Comparison of ENCODE assay signal across 10 cellular contexts in the genomic region with DNA sequence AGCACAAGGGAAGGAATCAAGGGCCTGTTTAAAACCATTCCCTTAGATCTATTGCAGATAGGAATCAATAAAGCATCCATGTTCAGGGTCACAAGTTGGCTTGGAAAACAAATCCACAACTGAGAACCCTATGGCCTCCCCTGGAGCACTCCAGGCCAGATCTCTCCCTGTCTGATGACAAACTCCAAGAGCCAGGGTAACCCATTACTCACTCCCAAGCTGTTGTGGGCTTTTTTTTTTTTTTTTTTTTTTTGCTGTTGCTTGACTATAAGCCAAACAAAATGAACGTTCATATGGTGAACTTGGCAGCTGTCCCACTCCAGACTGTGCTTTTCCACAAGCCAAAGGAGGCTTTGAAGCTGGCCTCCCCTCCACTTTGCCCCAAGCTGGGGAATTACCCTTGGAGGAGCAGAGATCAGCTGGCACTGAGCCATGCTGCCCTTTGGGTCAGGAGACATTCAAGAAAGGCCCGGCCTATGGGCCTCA. TPM values are rescaled to one million over a fixed set of nuclear protein-coding genes. Genes with fewer than 3 reads are reported as not detected.
A peak's percentile ranks its signal among the peaks of the same experiment; 100 is the strongest.
DNase-seq lines count a peak whose midpoint lies in the region; ATAC-seq and TF ChIP-seq lines count a peak whose summit lies in the region.
"Had no signal": no experiment of that assay in that cellular context is flagged by ENCODE, and none has a peak within 500 bp of the region (broad histone marks: within the 10 kb centered on the region; RNA-seq: fewer than 3 reads in every experiment).

No MANE protein-coding gene starts in this region.

- DNase-seq in HS-5 (ENCODE audit: low read depth) (peak; percentile 50), RPMI7951 (ENCODE audit: low read depth) (peak; percentile 98), fibroblast of villous mesenchyme (ENCODE audit: low read depth) (peak; percentile 66), skeletal muscle cell (ENCODE audit: low read depth) (peak; percentile 71), SKM-1 treated with dmso at 0.1 percent for 144 hours (lab: John Stamatoyannopoulos, UW; ENCODE audit: unreplicated experiment) (no peak)
- DNase-seq: NCI-H774, occipital lobe had no signal

- ATAC-seq in GM18909 (IDR thresholded peaks at IDR 0.05; ENCODE audit: poor library complexity, unreplicated experiment) (no peak), HG03108 (IDR thresholded peaks at IDR 0.05; ENCODE audit: unreplicated experiment) (no peak), HG03432 (IDR thresholded peaks at IDR 0.05; ENCODE audit: unreplicated experiment) (no peak)

- no peak overlapping the region for H3K4me3 ChIP-seq in fibroblast of villous mesenchyme (ENCODE audit: low read depth, low read length)
- no peak overlapping the region for H3K4me3 ChIP-seq in skeletal muscle cell (ENCODE audit: low read depth, low read length)

- no peak for TF ChIP-seq CTCF in fibroblast of villous mesenchyme (IDR thresholded peaks at IDR 0.05; ENCODE audit: insufficient read depth, low read depth, low read length)

RNA-seq across cellular contexts. Expression of a gene that starts 35.7 kb away (rescaled TPM):
- total RNA-seq in RPMI7951 (2014; rRNA removed; shearing (Covaris generic)), result 0.84 and 1.7 TPM in 2 replicates
- 0.32 and 0.43 TPM in 2 replicates for total RNA-seq in fibroblast of villous mesenchyme
